In the genomic region with DNA sequence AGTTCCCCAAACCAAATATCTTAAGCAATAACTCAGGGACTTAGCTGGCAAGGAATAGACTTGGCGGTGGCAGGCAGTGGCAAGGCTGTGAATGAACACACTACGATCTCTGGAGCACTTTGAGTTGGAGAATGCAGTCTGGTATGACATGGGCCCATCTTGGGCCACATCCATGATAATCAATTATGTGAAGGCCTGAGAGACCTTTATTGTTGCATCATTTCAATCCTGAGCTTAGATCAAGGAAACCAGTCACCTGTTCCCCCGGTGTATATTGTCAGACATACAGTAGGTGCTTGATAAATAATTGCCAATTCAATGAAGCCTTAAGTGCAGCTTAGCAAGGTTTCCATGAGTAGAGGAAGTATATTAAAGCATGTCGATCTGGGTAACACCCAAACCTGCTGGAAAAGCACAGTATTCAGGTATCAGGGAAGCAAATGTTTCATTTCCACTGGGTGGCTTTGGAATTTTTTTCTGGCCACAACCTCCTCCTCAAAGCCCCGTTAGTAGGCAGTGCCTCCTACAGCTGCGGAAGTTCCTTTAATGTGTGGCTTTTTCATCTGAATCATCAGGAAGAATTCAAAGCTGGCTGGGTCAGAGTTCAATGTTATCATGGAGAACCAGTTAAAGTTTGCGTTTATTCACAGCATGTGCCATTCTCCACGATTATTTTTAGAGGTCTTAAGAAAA, we compare ENCODE assay signal across 10 cellular contexts. TPM values are rescaled to one million over a fixed set of nuclear protein-coding genes. Genes with fewer than 3 reads are reported as not detected.
A peak's percentile ranks its signal among the peaks of the same experiment; 100 is the strongest.
DNase-seq lines count a peak whose midpoint lies in the region; ATAC-seq and TF ChIP-seq lines count a peak whose summit lies in the region.
"Had no signal": no experiment of that assay in that cellular context is flagged by ENCODE, and none has a peak within 500 bp of the region (broad histone marks: within the 10 kb centered on the region; RNA-seq: fewer than 3 reads in every experiment).

No MANE protein-coding gene starts in this region.

- H3K27ac ChIP-seq in RWPE2 (ENCODE audit: poor library complexity, severe bottlenecking): no peak overlapping the region
- peak overlapping the region in 1 of 4 donors; percentile 11 for H3K27ac ChIP-seq in sigmoid colon

- peak; percentile 28 for TF ChIP-seq CTCF in RWPE2 (IDR thresholded peaks at IDR 0.05; ENCODE audit: poor library complexity, severe bottlenecking)
- TF ChIP-seq CTCF in epithelial cell of esophagus (IDR thresholded peaks at IDR 0.05; ENCODE audit: insufficient read depth, low read depth, low read length, missing control alignments): no peak
- TF ChIP-seq CTCF in sigmoid colon (IDR thresholded peaks at IDR 0.05): no peak

- H3K4me1 Mint-ChIP-seq in stimulated activated effector memory CD8-positive, alpha-beta T cell treated with anti-CD3 and anti-CD28 coated beads, Interleukin-12 subunit alpha, Interleukin-12 subunit beta, amount 100 ng/mL, for 72 hours: peaks cover 56% of the 10 kb centered on the region
- peaks cover 6% of the 10 kb centered on the region for H3K4me1 Mint-ChIP-seq in stimulated activated memory B cell treated with anti-CD40 and anti-IgM and Interleukin-4, amounts not matched to agents 10 μg/mL and 1 μg/mL and 100 μg/mL, for 72 hours

- TF ChIP-seq EP300 in sigmoid colon (IDR thresholded peaks at IDR 0.05): no peak

- no peaks in the 10 kb centered on the region for H3K4me1 ChIP-seq in RWPE2 (ENCODE audit: insufficient read depth, poor library complexity, severe bottlenecking)
- H3K4me1 ChIP-seq in sigmoid colon: no peaks in the 10 kb centered on the region

- no peaks in the 10 kb centered on the region for H3K27me3 Mint-ChIP-seq in stimulated activated memory B cell treated with anti-CD40 and anti-IgM and Interleukin-4, amounts not matched to agents 10 μg/mL and 1 μg/mL and 100 μg/mL, for 72 hours

- peak overlapping the region; percentile 94 for H3K27ac Mint-ChIP-seq in stimulated activated effector memory CD8-positive, alpha-beta T cell treated with anti-CD3 and anti-CD28 coated beads, Interleukin-12 subunit alpha, Interleukin-12 subunit beta, amount 100 ng/mL, for 72 hours
- no peak overlapping the region for H3K27ac Mint-ChIP-seq in stimulated activated memory B cell treated with anti-CD40 and anti-IgM and Interleukin-4, amounts not matched to agents 10 μg/mL and 1 μg/mL and 100 μg/mL, for 72 hours

- no peak for TF ChIP-seq POLR2A in sigmoid colon (IDR thresholded peaks at IDR 0.05)

- H3K9me3 ChIP-seq in RWPE2 (ENCODE audit: severe bottlenecking): no peaks in the 10 kb centered on the region
- no peaks in the 10 kb centered on the region for H3K9me3 ChIP-seq in sigmoid colon

- peaks cover 21% of the 10 kb centered on the region for H3K36me3 Mint-ChIP-seq in stimulated activated effector memory CD8-positive, alpha-beta T cell treated with anti-CD3 and anti-CD28 coated beads, Interleukin-12 subunit alpha, Interleukin-12 subunit beta, amount 100 ng/mL, for 72 hours
- H3K36me3 Mint-ChIP-seq in stimulated activated memory B cell treated with anti-CD40 and anti-IgM and Interleukin-4, amounts not matched to agents 10 μg/mL and 1 μg/mL and 100 μg/mL, for 72 hours: peaks cover 15% of the 10 kb centered on the region

- WGBS in sigmoid colon, 2 donors: 50 to 60% methylated on average over 8 of the region's 8 CpGs

- no peaks in the 10 kb centered on the region for H3K36me3 ChIP-seq in RWPE2 (ENCODE audit: low read depth)
- no peaks in the 10 kb centered on the region for H3K36me3 ChIP-seq in sigmoid colon

- intact Hi-C loops in sigmoid colon (cut with DNase I): no loop called here

- peak overlapping the region; percentile 34 for H3K4me3 Mint-ChIP-seq in stimulated activated effector memory CD8-positive, alpha-beta T cell treated with anti-CD3 and anti-CD28 coated beads, Interleukin-12 subunit alpha, Interleukin-12 subunit beta, amount 100 ng/mL, for 72 hours
- H3K4me3 Mint-ChIP-seq in stimulated activated memory B cell treated with anti-CD40 and anti-IgM and Interleukin-4, amounts not matched to agents 10 μg/mL and 1 μg/mL and 100 μg/mL, for 72 hours: no peak overlapping the region

- DNase-seq in activated effector memory CD4-positive, alpha-beta T cell treated with anti-CD3 and anti-CD28 coated beads, Interleukin-2, amount 50 U/mL, for 16 hours: peak; percentile 55
- no peak for DNase-seq in activated effector memory CD4-positive, alpha-beta T cell treated with Interleukin-2 at 50 U/mL for 16 hours
- DNase-seq in RWPE2 (ENCODE audit: low spot score) (no peak), epithelial cell of esophagus (ENCODE audit: low read depth) (peak; percentile 30), sigmoid colon (no peak)
- DNase-seq in stimulated activated effector memory CD8-positive, alpha-beta T cell treated with anti-CD3 and anti-CD28 coated beads, Interleukin-12 subunit alpha, Interleukin-12 subunit beta, amount 100 ng/mL, for 72 hours (ENCODE audit: low spot score in 2 of 2): no peak
- DNase-seq: DMS 273 treated with DMSO at 0.1 percent for 48 hours, NCI-H1048 had no signal

- peak; percentile 59; the same call in 2 of the 3 replicates for ATAC-seq in RWPE2 (ENCODE audit: low read depth)
- ATAC-seq in stimulated activated effector memory CD8-positive, alpha-beta T cell treated with anti-CD3 and anti-CD28 coated beads, Interleukin-12 subunit alpha, Interleukin-12 subunit beta, amount 100 ng/mL, for 72 hours: no peak
- ATAC-seq in GM18520 (IDR thresholded peaks at IDR 0.05; ENCODE audit: unreplicated experiment): no peak
- ATAC-seq in stimulated activated memory B cell treated with anti-CD40 and anti-IgM and Interleukin-4, amounts not matched to agents 10 μg/mL and 1 μg/mL and 100 μg/mL, for 72 hours: no peak

- H3K9me3 Mint-ChIP-seq in stimulated activated effector memory CD8-positive, alpha-beta T cell treated with anti-CD3 and anti-CD28 coated beads, Interleukin-12 subunit alpha, Interleukin-12 subunit beta, amount 100 ng/mL, for 72 hours: no peaks in the 10 kb centered on the region
- H3K9me3 Mint-ChIP-seq in stimulated activated memory B cell treated with anti-CD40 and anti-IgM and Interleukin-4, amounts not matched to agents 10 μg/mL and 1 μg/mL and 100 μg/mL, for 72 hours: no peaks in the 10 kb centered on the region

- H3K27me3 ChIP-seq in RWPE2 (ENCODE audit: insufficient read depth, poor library complexity, severe bottlenecking) (no peaks in the 10 kb centered on the region), sigmoid colon (no peaks in the 10 kb centered on the region)

- H3K4me3 ChIP-seq in RWPE2 (ENCODE audit: severe bottlenecking) (no peak overlapping the region), epithelial cell of esophagus (ENCODE audit: low read length) (no peak overlapping the region), sigmoid colon (no peak overlapping the region)

RNA-seq across cellular contexts. Expression of a gene that starts 10.2 kb away (rescaled TPM):
- total RNA-seq in sigmoid colon: 1 to 10 TPM; 1.2 to 2.9 (median 1.7) TPM
- 1 to 10 TPM in 1 of 3 donors, under 1 TPM in 2; 0.46 to 2.7 (median 0.60) TPM for polyA plus RNA-seq in sigmoid colon

RNA-seq across cellular contexts. Expression of a gene that starts 29.8 kb away (rescaled TPM):
- 10 to 100 TPM; 14.9 to 24.6 (median 19.5) TPM for total RNA-seq in sigmoid colon
- 10 to 100 TPM in 1 of 3 donors, 1 to 10 TPM in 2; 7.2 to 14.4 (median 8.8) TPM for polyA plus RNA-seq in sigmoid colon

RNA-seq across cellular contexts. Expression of a gene that starts 30.3 kb away (rescaled TPM):
- total RNA-seq in sigmoid colon: 1 to 10 TPM; 1.2 to 3.0 (median 1.7) TPM
- polyA plus RNA-seq in sigmoid colon: 10 to 100 TPM in 2 of 3 donors, 1 to 10 TPM in 1; 4.8 to 25.1 (median 22.2) TPM

RNA-seq across cellular contexts. Expression of a gene that starts 46.1 kb away (rescaled TPM):
- total RNA-seq in sigmoid colon: 10 to 100 TPM; 47.6 to 62.4 (median 57.1) TPM
- 10 to 100 TPM; 71.5 to 84.6 (median 75.4) TPM for polyA plus RNA-seq in sigmoid colon

Comparison
In these comparisons a context has a peak if more than half of its experiments do, and no peak if none do; other contexts are left out.
1. DNase-seq: peak in activated effector memory CD4-positive, alpha-beta T cell treated with anti-CD3 and anti-CD28 coated beads, Interleukin-2, amount 50 U/mL, for 16 hours (single experiment) and epithelial cell of esophagus (single experiment); none in activated effector memory CD4-positive, alpha-beta T cell treated with Interleukin-2 at 50 U/mL for 16 hours (single experiment), RWPE2 (single experiment), stimulated activated effector memory CD8-positive, alpha-beta T cell treated with anti-CD3 and anti-CD28 coated beads, Interleukin-12 subunit alpha, Interleukin-12 subunit beta, amount 100 ng/mL, for 72 hours (0 of 2) and sigmoid colon (single experiment).